ENCODE assay signal across 25 cellular contexts in the genomic region with DNA sequence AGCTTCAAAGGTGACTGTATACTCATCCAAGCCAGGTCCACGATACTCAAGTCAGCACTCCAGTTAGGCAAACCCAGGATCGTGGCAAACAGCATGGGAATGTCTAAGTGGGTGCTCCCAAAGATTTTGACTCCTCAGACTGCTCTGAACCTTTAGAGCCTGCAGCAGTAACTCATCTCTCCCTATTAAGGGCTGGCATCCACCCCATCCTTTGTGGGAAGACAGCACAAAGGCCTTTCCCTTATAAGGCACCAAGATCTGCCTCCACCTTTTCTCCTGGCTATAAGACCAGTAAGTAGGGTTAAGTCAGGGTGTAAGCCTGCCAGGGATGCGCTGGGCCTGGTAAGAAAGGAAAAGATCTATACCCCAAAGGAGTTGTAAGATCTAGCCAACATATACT.
"Had no signal": no experiment of that assay in that cellular context is flagged by ENCODE, and none has a peak within 500 bp of the region (broad histone marks: within the 10 kb centered on the region; RNA-seq: fewer than 3 reads in every experiment).

No MANE protein-coding gene starts in this region.

- H3K36me3 ChIP-seq: left ventricle myocardium inferior, neural progenitor cell, sigmoid colon, thoracic aorta, upper lobe of left lung, WERI-Rb-1 had no signal

- H3K4me1 Mint-ChIP-seq: activated naive CD8-positive, alpha-beta T cell treated with anti-CD3 and anti-CD28 coated beads, Interleukin-2, amount 50 U/mL, for 24 hours; mesothelial cell of epicardium; naive thymus-derived CD8-positive, alpha-beta T cell; neural progenitor cell had no signal

- H3K27ac Mint-ChIP-seq: activated CD8-positive, alpha-beta T cell treated with anti-CD3 and anti-CD28 coated beads, Interleukin-2, amount 10 ng/mL, durations not matched to agents 7 days and 5 days; activated naive CD8-positive, alpha-beta T cell treated with anti-CD3 and anti-CD28 coated beads, Interleukin-2, amount 50 U/mL, for 24 hours; activated T-helper 1 cell treated with anti-CD3 and anti-CD28 coated beads, Interleukin-12 subunit alpha, Interleukin-12 subunit beta, Interleukin-2, Interleukin-4 antibody, amounts not matched to agents 30 ng/mL and 10 ng/mL and 1 ng/mL, durations not matched to agents 14 hours and 24 hours and 36 hours; brain; dendritic cell treated with granulocyte-macrophage colony-stimulating factor and Interleukin-4, amounts not matched to agents 40 ng/mL and 50 ng/mL, for 4 days; mesothelial cell of epicardium; naive thymus-derived CD8-positive, alpha-beta T cell; neural progenitor cell; T-helper 2 cell treated with Interferon-gamma antibody and Interleukin-4, amounts not matched to agents 5 μg/mL and 100 μg/mL, for 36 hours had no signal

- H3K27ac ChIP-seq: left ventricle myocardium inferior, neural progenitor cell, sigmoid colon, thoracic aorta, upper lobe of left lung, WERI-Rb-1 had no signal

- H3K4me3 ChIP-seq: left ventricle myocardium inferior, neural progenitor cell, sigmoid colon, thoracic aorta, upper lobe of left lung had no signal

- DNase-seq: activated CD4-positive, alpha-beta T cell treated with anti-CD3 and anti-CD28 coated beads for 1 hour; activated CD4-positive, alpha-beta T cell treated with anti-CD3 and anti-CD28 coated beads, Interleukin-2, amount 50 U/mL, for 1 hour; activated CD8-positive, alpha-beta T cell treated with anti-CD3 and anti-CD28 coated beads, Interleukin-2, amount 10 ng/mL, durations not matched to agents 7 days and 5 days; activated gamma-delta T cell; activated naive CD4-positive, alpha-beta T cell treated with anti-CD3 and anti-CD28 coated beads, Interleukin-2, amount 50 U/mL, for 16 hours; activated naive CD8-positive, alpha-beta T cell treated with anti-CD3 and anti-CD28 coated beads, Interleukin-2, amount 50 U/mL, for 24 hours; caudate nucleus; effector CD4-positive, alpha-beta T cell; erythroblast; hippocampal formation; left ventricle myocardium inferior; naive thymus-derived CD8-positive, alpha-beta T cell; sigmoid colon; stimulated activated CD4-positive, alpha-beta T cell treated with anti-CD3 and anti-CD28 coated beads, Interleukin-2, amount 100 ng/mL, for 48 hours; stimulated activated CD8-positive, alpha-beta memory T cell treated with anti-CD3 and anti-CD28 coated beads, Interleukin-4, amount 100 ng/mL, for 48 hours; stimulated activated naive CD4-positive, alpha-beta T cell; upper lobe of left lung; WERI-Rb-1 had no signal

- H3K27me3 Mint-ChIP-seq: activated naive CD8-positive, alpha-beta T cell treated with anti-CD3 and anti-CD28 coated beads, Interleukin-2, amount 50 U/mL, for 24 hours; brain; dendritic cell treated with granulocyte-macrophage colony-stimulating factor and Interleukin-4, amounts not matched to agents 40 ng/mL and 50 ng/mL, for 4 days had no signal

- H3K4me1 ChIP-seq: left ventricle myocardium inferior, neural progenitor cell, sigmoid colon, upper lobe of left lung had no signal

- H2AFZ ChIP-seq: neural progenitor cell had no signal

- H3K27me3 ChIP-seq: neural progenitor cell, sigmoid colon, upper lobe of left lung had no signal

- H3K9me3 ChIP-seq: left ventricle myocardium inferior, sigmoid colon, thoracic aorta, upper lobe of left lung had no signal

- H3K4me2 ChIP-seq: neural progenitor cell had no signal

- H3K9ac ChIP-seq: neural progenitor cell had no signal

- H3K36me3 Mint-ChIP-seq: brain; mesothelial cell of epicardium; naive thymus-derived CD8-positive, alpha-beta T cell; neural progenitor cell had no signal

- H3K4me3 Mint-ChIP-seq: activated CD8-positive, alpha-beta T cell treated with anti-CD3 and anti-CD28 coated beads, Interleukin-2, amount 10 ng/mL, durations not matched to agents 7 days and 5 days; activated naive CD8-positive, alpha-beta T cell treated with anti-CD3 and anti-CD28 coated beads, Interleukin-2, amount 50 U/mL, for 24 hours; activated T-helper 1 cell treated with anti-CD3 and anti-CD28 coated beads, Interleukin-12 subunit alpha, Interleukin-12 subunit beta, Interleukin-2, Interleukin-4 antibody, amounts not matched to agents 30 ng/mL and 10 ng/mL and 1 ng/mL, durations not matched to agents 14 hours and 24 hours and 36 hours; brain; dendritic cell treated with granulocyte-macrophage colony-stimulating factor and Interleukin-4, amounts not matched to agents 40 ng/mL and 50 ng/mL, for 4 days; mesothelial cell of epicardium; naive thymus-derived CD8-positive, alpha-beta T cell; neural progenitor cell; T-helper 2 cell treated with Interferon-gamma antibody and Interleukin-4, amounts not matched to agents 5 μg/mL and 100 μg/mL, for 36 hours had no signal

- ATAC-seq: activated CD8-positive, alpha-beta T cell treated with anti-CD3 and anti-CD28 coated beads, Interleukin-2, amount 10 ng/mL, durations not matched to agents 7 days and 5 days; activated naive CD8-positive, alpha-beta T cell treated with anti-CD3 and anti-CD28 coated beads, Interleukin-2, amount 50 U/mL, for 24 hours; naive thymus-derived CD8-positive, alpha-beta T cell had no signal

- H3K9me3 Mint-ChIP-seq: activated naive CD8-positive, alpha-beta T cell treated with anti-CD3 and anti-CD28 coated beads, Interleukin-2, amount 50 U/mL, for 24 hours; activated T-helper 1 cell treated with anti-CD3 and anti-CD28 coated beads, Interleukin-12 subunit alpha, Interleukin-12 subunit beta, Interleukin-2, Interleukin-4 antibody, amounts not matched to agents 30 ng/mL and 10 ng/mL and 1 ng/mL, durations not matched to agents 14 hours and 24 hours and 36 hours; dendritic cell treated with granulocyte-macrophage colony-stimulating factor and Interleukin-4, amounts not matched to agents 40 ng/mL and 50 ng/mL, for 4 days; naive thymus-derived CD8-positive, alpha-beta T cell; neural progenitor cell; T-helper 2 cell treated with Interferon-gamma antibody and Interleukin-4, amounts not matched to agents 5 μg/mL and 100 μg/mL, for 36 hours had no signal
